8 cellular contexts compared by ENCODE assay signal in genomic region chr2:98634406-98635092, GRCh38. TPM values are rescaled to one million over a fixed set of nuclear protein-coding genes. Genes with fewer than 3 reads are reported as not detected.
DNase-seq lines count a peak whose midpoint lies in the region; ATAC-seq and TF ChIP-seq lines count a peak whose summit lies in the region.

No MANE protein-coding gene starts in this region.

- POLR2A ChIA-PET in activated B cell treated with CpG ODN at 0.5 μM for 24 hours (lab: Charles Lee) = no interaction called here

- no peaks in the 10 kb centered on the region for H3K36me3 ChIP-seq in MG63

- H3K4me3 Mint-ChIP-seq in activated B cell treated with CpG ODN at 0.5 μM for 24 hours = no peak overlapping the region

- TF ChIP-seq CTCF in activated B cell treated with CpG ODN at 0.5 μM for 24 hours (IDR thresholded peaks at IDR 0.05) (no peak), epithelial cell of proximal tubule (conservative IDR thresholded peaks at IDR 0.05; ENCODE audit: low read depth, low read length) (peak; percentile 51)

- H3K27me3 Mint-ChIP-seq in activated B cell treated with CpG ODN at 0.5 μM for 24 hours = no peaks in the 10 kb centered on the region

- H3K27ac Mint-ChIP-seq in activated B cell treated with CpG ODN at 0.5 μM for 24 hours = peak overlapping the region; percentile 4

- H3K9me3 Mint-ChIP-seq in activated B cell treated with CpG ODN at 0.5 μM for 24 hours = no peaks in the 10 kb centered on the region

- DNase-seq in DMS 273 (lab: John Stamatoyannopoulos, UW; ENCODE audit: unreplicated experiment) (peak; percentile 39), DMS 273 treated with DMSO at 0.1 percent for 48 hours (lab: John Stamatoyannopoulos, UW) (no peak), activated B cell treated with CpG ODN at 0.5 μM for 24 hours (no peak), epithelial cell of proximal tubule (ENCODE audit: low read depth) (no peak), MG63 (no peak), Right ventricle myocardium inferior (ENCODE audit: missing footprints) (no peak)
- DNase-seq in stimulated activated CD8-positive, alpha-beta memory T cell treated with anti-CD3 and anti-CD28 coated beads, Interleukin-2, amount 100 ng/mL, for 48 hours (ENCODE audit: low read depth in 2 of 2) = peak; percentile 27 to 41

- ATAC-seq in activated B cell treated with CpG ODN at 0.5 μM for 24 hours (ENCODE audit: low read depth) = no peak
- no peak for ATAC-seq in GM19023 (IDR thresholded peaks at IDR 0.05; ENCODE audit: unreplicated experiment)
- no peak for ATAC-seq in Right ventricle myocardium inferior

- intact Hi-C loops in activated B cell treated with CpG ODN at 0.5 μM for 24 hours (cut with micrococcal nuclease) = no loop called here
- intact Hi-C loops in Right ventricle myocardium inferior (cut with DNase I) = no loop called here

- H3K36me3 Mint-ChIP-seq in activated B cell treated with CpG ODN at 0.5 μM for 24 hours (ENCODE audit: low read depth) = peaks cover 41% of the 10 kb centered on the region

- peaks cover 9% of the 10 kb centered on the region for H3K4me1 Mint-ChIP-seq in activated B cell treated with CpG ODN at 0.5 μM for 24 hours

- CTCF ChIA-PET in activated B cell treated with CpG ODN at 0.5 μM for 24 hours (lab: Charles Lee) = no interaction called here

- no peak overlapping the region for H3K4me3 ChIP-seq in epithelial cell of proximal tubule (ENCODE audit: low read depth, low read length)
- H3K4me3 ChIP-seq in MG63 = no peak overlapping the region

- no peaks in the 10 kb centered on the region for H3K27me3 ChIP-seq in MG63

- no peaks in the 10 kb centered on the region for H3K9me3 ChIP-seq in MG63

RNA-seq across cellular contexts. Expression of gene UNC50, which starts 26.2 kb away (rescaled TPM):
- total RNA-seq in activated B cell treated with CpG ODN at 0.5 μM for 24 hours = 35.3 and 36.3 TPM in 2 replicates
- 35.3 and 43.0 TPM in 2 replicates for total RNA-seq in epithelial cell of proximal tubule
- total RNA-seq in MG63 (2014; rRNA removed; shearing (Covaris generic); ENCODE audit: low replicate concordance) = 31.5 and 54.3 TPM in 2 replicates
- 27.9 TPM for total RNA-seq in Right ventricle myocardium inferior

RNA-seq across cellular contexts. Expression of gene COA5, which starts 26.2 kb away (rescaled TPM):
- 31.5 and 37.6 TPM in 2 replicates for total RNA-seq in activated B cell treated with CpG ODN at 0.5 μM for 24 hours
- total RNA-seq in epithelial cell of proximal tubule = 9.3 and 16.5 TPM in 2 replicates
- 28.1 and 42.9 TPM in 2 replicates for total RNA-seq in MG63 (2014; rRNA removed; shearing (Covaris generic); ENCODE audit: low replicate concordance)
- total RNA-seq in Right ventricle myocardium inferior = 25.6 TPM

Comparison
In these comparisons a context has a peak if more than half of its experiments do, and no peak if none do; other contexts are left out.
1. DNase-seq: peak in DMS 273 (single experiment) and stimulated activated CD8-positive, alpha-beta memory T cell treated with anti-CD3 and anti-CD28 coated beads, Interleukin-2, amount 100 ng/mL, for 48 hours (2 of 2); none in DMS 273 treated with DMSO at 0.1 percent for 48 hours (single experiment), activated B cell treated with CpG ODN at 0.5 μM for 24 hours (single experiment), epithelial cell of proximal tubule (single experiment), MG63 (single experiment) and Right ventricle myocardium inferior (single experiment).